In genomic region chr6:23736577-23736976, GRCh38 we compare ENCODE assay signal across 34 cellular contexts.
DNase-seq lines count a peak whose midpoint lies in the region; ATAC-seq and TF ChIP-seq lines count a peak whose summit lies in the region.
"Had no signal": no experiment of that assay in that cellular context is flagged by ENCODE, and none has a peak within 500 bp of the region (broad histone marks: within the 10 kb centered on the region; RNA-seq: fewer than 3 reads in every experiment).

No MANE protein-coding gene starts in this region.

- TF ChIP-seq CTCF in heart right ventricle (IDR thresholded peaks at IDR 0.05): no peak
- no peak for TF ChIP-seq CTCF in testis (IDR thresholded peaks at IDR 0.05)
- TF ChIP-seq CTCF in breast epithelium (IDR thresholded peaks at IDR 0.05): no peak

- POLR2A ChIA-PET in CD4-positive, alpha-beta memory T cell (lab: Charles Lee; ENCODE audit: partially characterized antibody): no interaction called here

- H3K9me3 ChIP-seq in heart right ventricle (no peaks in the 10 kb centered on the region), right cardiac atrium (ENCODE audit: control insufficient read depth, low read length) (no peaks in the 10 kb centered on the region), testis (no peaks in the 10 kb centered on the region), breast epithelium (no peaks in the 10 kb centered on the region)
- no peaks in the 10 kb centered on the region for H3K9me3 ChIP-seq in CD4-positive, alpha-beta memory T cell (ENCODE audit: control insufficient read depth in 1 of 2, low read length in 2 of 2)
- H3K9me3 ChIP-seq: A549; BE2C; BLaER1; BLaER1 treated with 17β-estradiol and CSF1 and Interleukin-3, amounts not matched to agents 10 nM and 100 nM; Caco-2 had no signal

- H3K9me3 Mint-ChIP-seq in CD4-positive, alpha-beta memory T cell: peaks cover 0 to 6% (median 3%) of the 10 kb centered on the region in 8 donors
- H3K9me3 Mint-ChIP-seq: CD4-positive, alpha-beta T cell had no signal

- CTCF ChIA-PET in CD4-positive, alpha-beta memory T cell (lab: Charles Lee; ENCODE audit: partially characterized antibody): no interaction called here

- H3K4me1 ChIP-seq in heart right ventricle: peaks cover 0 to 4% (median 0%) of the 10 kb centered on the region in 9 donors
- H3K4me1 ChIP-seq in right cardiac atrium (ENCODE audit: control insufficient read depth, insufficient read depth, low read length): no peaks in the 10 kb centered on the region
- no peaks in the 10 kb centered on the region for H3K4me1 ChIP-seq in testis
- H3K4me1 ChIP-seq in CD4-positive, alpha-beta memory T cell (ENCODE audit: insufficient read depth, low read length): no peaks in the 10 kb centered on the region
- H3K4me1 ChIP-seq in breast epithelium: no peaks in the 10 kb centered on the region
- H3K4me1 ChIP-seq: A549; BE2C; BLaER1; BLaER1 treated with 17β-estradiol and CSF1 and Interleukin-3, amounts not matched to agents 10 nM and 100 nM; Caco-2 had no signal

- H3K27me3 Mint-ChIP-seq in CD4-positive, alpha-beta memory T cell: no peaks in the 10 kb centered on the region
- H3K27me3 Mint-ChIP-seq: B cell; CD4-positive, alpha-beta T cell; CD4-positive, CD25-positive, alpha-beta regulatory T cell; CD8-positive, alpha-beta memory T cell had no signal

- H3K27ac ChIP-seq in heart right ventricle (no peak overlapping the region), right cardiac atrium (ENCODE audit: low read length) (no peak overlapping the region), testis (no peak overlapping the region), breast epithelium (no peak overlapping the region)
- H3K27ac ChIP-seq in CD4-positive, alpha-beta memory T cell (ENCODE audit: low read depth, low read length): no peak overlapping the region
- H3K27ac ChIP-seq: 22Rv1; A549; BLaER1; BLaER1 treated with 17β-estradiol and CSF1 and Interleukin-3, amounts not matched to agents 10 nM and 100 nM; C4-2B had no signal

- H3K27ac Mint-ChIP-seq in CD4-positive, alpha-beta memory T cell: no peak overlapping the region
- H3K27ac Mint-ChIP-seq: B cell; CD14-positive monocyte; CD4-positive, alpha-beta T cell; CD4-positive, CD25-positive, alpha-beta regulatory T cell; CD8-positive, alpha-beta memory T cell; CD8-positive, alpha-beta T cell had no signal

- ATAC-seq in left ventricle myocardium superior (peak; percentile 33), heart right ventricle (no peak), right cardiac atrium (peak; percentile 40 to 55), sciatic nerve (peak; percentile 97)
- ATAC-seq: A549; CD8-positive, alpha-beta T cell had no signal

- H3K27me3 ChIP-seq in heart right ventricle (no peaks in the 10 kb centered on the region), right cardiac atrium (ENCODE audit: control insufficient read depth, insufficient read depth) (no peaks in the 10 kb centered on the region), testis (no peaks in the 10 kb centered on the region), breast epithelium (no peaks in the 10 kb centered on the region)
- H3K27me3 ChIP-seq in CD4-positive, alpha-beta memory T cell (ENCODE audit: insufficient read depth, low read length): no peaks in the 10 kb centered on the region
- H3K27me3 ChIP-seq: BE2C; BLaER1; BLaER1 treated with 17β-estradiol and CSF1 and Interleukin-3, amounts not matched to agents 10 nM and 100 nM had no signal

- WGBS in heart right ventricle, 2 donors: 21 to 25% methylated on average over 3 of the region's 3 CpGs
- 27% methylated on average over 3 of the region's 3 CpGs for WGBS in right cardiac atrium
- WGBS in testis, 2 donors: 36 to 42% methylated on average over 3 of the region's 3 CpGs

- TF ChIP-seq POLR2A in testis (IDR thresholded peaks at IDR 0.05) (no peak), breast epithelium (IDR thresholded peaks at IDR 0.05) (no peak)

- no peaks in the 10 kb centered on the region for H3K36me3 ChIP-seq in heart right ventricle
- no peaks in the 10 kb centered on the region for H3K36me3 ChIP-seq in testis (ENCODE audit: low read depth, missing control alignments)
- H3K36me3 ChIP-seq in CD4-positive, alpha-beta memory T cell (ENCODE audit: insufficient read depth, low read length): no peaks in the 10 kb centered on the region
- H3K36me3 ChIP-seq in breast epithelium: no peaks in the 10 kb centered on the region
- H3K36me3 ChIP-seq: BE2C; BLaER1; BLaER1 treated with 17β-estradiol and CSF1 and Interleukin-3, amounts not matched to agents 10 nM and 100 nM had no signal

- H3K4me3 Mint-ChIP-seq in CD4-positive, alpha-beta memory T cell: no peak overlapping the region
- H3K4me3 Mint-ChIP-seq: B cell; CD14-positive monocyte; CD4-positive, alpha-beta T cell; CD4-positive, CD25-positive, alpha-beta regulatory T cell; CD8-positive, alpha-beta memory T cell; CD8-positive, alpha-beta T cell had no signal

- no peaks in the 10 kb centered on the region for H3K36me3 Mint-ChIP-seq in CD4-positive, alpha-beta memory T cell
- H3K36me3 Mint-ChIP-seq: CD14-positive monocyte; CD4-positive, CD25-positive, alpha-beta regulatory T cell; CD8-positive, alpha-beta memory T cell; CD8-positive, alpha-beta T cell had no signal

- no peaks in the 10 kb centered on the region for H3K4me1 Mint-ChIP-seq in CD4-positive, alpha-beta memory T cell
- H3K4me1 Mint-ChIP-seq: B cell; CD14-positive monocyte; CD4-positive, CD25-positive, alpha-beta regulatory T cell; CD8-positive, alpha-beta memory T cell had no signal

- intact Hi-C loops in left ventricle myocardium superior (cut with micrococcal nuclease) (no loop called here), heart right ventricle (cut with DNase I) (no loop called here), right cardiac atrium (cut with DNase I) (no loop called here), cardiac septum (cut with DNase I) (no loop called here), sciatic nerve (cut with DNase I) (no loop called here), testis (cut with DNase I; ENCODE audit: low total_unique reads) (no loop called here), breast epithelium (cut with DNase I; ENCODE audit: low total_unique reads) (no loop called here)
- intact Hi-C loops in CD4-positive, alpha-beta memory T cell (cut with micrococcal nuclease): no loop called here

- H3K4me3 ChIP-seq in heart right ventricle (no peak overlapping the region), right cardiac atrium (ENCODE audit: low read length) (no peak overlapping the region), testis (no peak overlapping the region), breast epithelium (no peak overlapping the region)
- H3K4me3 ChIP-seq in CD4-positive, alpha-beta memory T cell (ENCODE audit: low read length in 2 of 2): no peak overlapping the region
- H3K4me3 ChIP-seq: A549; BLaER1; BLaER1 treated with 17β-estradiol and CSF1 and Interleukin-3, amounts not matched to agents 10 nM and 100 nM had no signal

- DNase-seq in left ventricle myocardium superior (no peak), heart right ventricle (no peak), right cardiac atrium (no peak), cardiac septum (ENCODE audit: low spot score) (no peak), sciatic nerve (ENCODE audit: low spot score) (no peak), testis (peak; percentile 13), breast epithelium (ENCODE audit: low spot score in 2 of 2) (no peak)
- no peak for DNase-seq in CD4-positive, alpha-beta memory T cell
- DNase-seq: 8988T; ACHN; AML-193; BE2C; C1 segment of cervical spinal cord; Caco-2; Calu3; CD4-positive, alpha-beta T cell; CD4-positive, CD25-positive, alpha-beta regulatory T cell; CD8-positive, alpha-beta memory T cell; CD8-positive, alpha-beta T cell; COR-L47; DMS 273 treated with DMSO at 0.1 percent for 48 hours; DMS153; DMS53; DMS79; DMS79 treated with DMSO at 0.1 percent for 48 hours; DND-41; EL had no signal

Comparison
In these comparisons a context has a peak if more than half of its experiments do, and no peak if none do; other contexts are left out.
1. ATAC-seq: peak in left ventricle myocardium superior (single experiment), right cardiac atrium (2 of 2) and sciatic nerve (single experiment); none in heart right ventricle (0 of 8).